In the genomic region with DNA sequence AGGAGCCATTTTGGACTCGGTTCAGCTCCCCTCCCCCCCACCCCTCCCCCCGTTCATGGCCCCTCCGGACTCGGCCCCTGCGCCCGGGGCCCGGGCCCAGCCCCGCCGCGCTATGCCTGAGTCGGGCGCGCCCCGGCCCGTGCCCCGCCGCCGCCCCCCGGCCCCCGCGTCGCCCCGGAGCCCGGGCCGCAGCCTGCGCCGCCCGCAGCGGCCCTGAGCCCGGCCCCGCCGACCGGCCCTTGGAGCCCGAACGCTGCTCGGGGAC, we compare ENCODE assay signal across 1 cellular context.
TF ChIP-seq lines count a peak whose summit lies in the region.

No MANE protein-coding gene starts in this region.

TF ChIP-seq in SK-N-SH treated with all-trans-retinoic acid at 6 μM for 48 hours, 23 proteins besides CTCF, POLR2A, EP300 and RAD21 (continued from another document):
- TF ChIP-seq CSDC2 (CRISPR knock-in tag; IDR thresholded peaks at IDR 0.05), result no peak
- no peak for TF ChIP-seq TCF4 (CRISPR knock-in tag; IDR thresholded peaks at IDR 0.05; ENCODE audit: borderline replicate concordance)
- no peak for TF ChIP-seq ZC3H10 (CRISPR knock-in tag; IDR thresholded peaks at IDR 0.05)
- TF ChIP-seq, protein P1, sequence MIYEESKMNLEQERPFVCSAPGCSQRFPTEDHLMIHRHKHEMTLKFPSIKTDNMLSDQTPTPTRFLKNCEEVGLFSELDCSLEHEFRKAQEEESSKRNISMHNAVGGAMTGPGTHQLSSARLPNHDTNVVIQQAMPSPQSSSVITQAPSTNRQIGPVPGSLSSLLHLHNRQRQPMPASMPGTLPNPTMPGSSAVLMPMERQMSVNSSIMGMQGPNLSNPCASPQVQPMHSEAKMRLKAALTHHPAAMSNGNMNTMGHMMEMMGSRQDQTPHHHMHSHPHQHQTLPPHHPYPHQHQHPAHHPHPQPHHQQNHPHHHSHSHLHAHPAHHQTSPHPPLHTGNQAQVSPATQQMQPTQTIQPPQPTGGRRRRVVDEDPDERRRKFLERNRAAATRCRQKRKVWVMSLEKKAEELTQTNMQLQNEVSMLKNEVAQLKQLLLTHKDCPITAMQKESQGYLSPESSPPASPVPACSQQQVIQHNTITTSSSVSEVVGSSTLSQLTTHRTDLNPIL (CRISPR knock-in tag; IDR thresholded peaks at IDR 0.05; ENCODE audit: low read depth), result no peak
- no peak for TF ChIP-seq TOX (CRISPR knock-in tag; IDR thresholded peaks at IDR 0.05; ENCODE audit: borderline replicate concordance)
- TF ChIP-seq ZNF565 (CRISPR knock-in tag; conservative IDR thresholded peaks at IDR 0.05; ENCODE audit: low read depth), result no peak
- no peak for TF ChIP-seq GLIS3 (CRISPR knock-in tag; IDR thresholded peaks at IDR 0.05)
- TF ChIP-seq SNAI2 (CRISPR knock-in tag; IDR thresholded peaks at IDR 0.05), result no peak
